ENCODE assay signal across 8 cellular contexts in the genomic region with DNA sequence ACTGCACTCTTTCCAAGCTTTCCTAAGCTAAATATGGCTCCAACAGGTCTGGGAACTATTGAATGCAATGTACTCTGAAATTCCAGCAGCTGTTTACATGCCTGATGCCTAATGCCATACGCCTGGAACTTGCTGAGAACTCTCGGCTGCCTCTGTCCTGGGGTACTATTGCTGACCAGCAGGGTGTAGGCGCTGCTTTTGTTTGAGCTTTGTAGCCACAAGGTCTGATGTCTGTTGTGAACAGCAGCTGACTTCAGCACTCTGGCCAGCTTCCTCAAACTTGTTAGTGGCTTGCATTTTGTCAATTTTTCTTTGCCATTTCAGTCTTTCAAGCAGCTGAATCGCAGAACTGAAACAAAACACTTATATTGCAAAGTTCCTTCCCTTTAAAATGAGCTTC. TPM values are rescaled to one million over a fixed set of nuclear protein-coding genes. Genes with fewer than 3 reads are reported as not detected.
DNase-seq lines count a peak whose midpoint lies in the region; ATAC-seq and TF ChIP-seq lines count a peak whose summit lies in the region.

No MANE protein-coding gene starts in this region.

- intact Hi-C loops in left lung (cut with DNase I): loop anchor here in 1 of 2 donors (10.0 kb wide), 1 partner anchor 216 kb away; no protein-coding TSS in a partner anchor

- H3K27me3 ChIP-seq in left lung: peaks cover 0 to 27% of the 10 kb centered on the region in 2 donors

- H3K36me3 ChIP-seq in left lung: no peaks in the 10 kb centered on the region

- DNase-seq in ELF-1 (ENCODE audit: low read depth, low spot score) (peak; percentile 80), LNCaP clone FGC (ENCODE audit: low read depth) (peak; percentile 73), brain pericyte (ENCODE audit: low read depth, low spot score) (peak; percentile 11), left lung (peak in 1 of 2 donors; percentile 44), RWPE1 (ENCODE audit: low spot score) (no peak), NCI-H1930 (lab: John Stamatoyannopoulos, UW) (no peak), T1000 (lab: John Stamatoyannopoulos, UW) (no peak)

- TF ChIP-seq CTCF in LNCaP clone FGC (IDR thresholded peaks at IDR 0.05; ENCODE audit: control insufficient read depth, extremely low read depth, insufficient read depth) (peak; percentile 67), left lung (IDR thresholded peaks at IDR 0.05) (peak; percentile 29 to 47), RWPE1 (conservative IDR thresholded peaks at IDR 0.05; ENCODE audit: low read depth) (no peak)

- ATAC-seq in left lung: peak; percentile 95
- no peak for ATAC-seq in GM21825 (IDR thresholded peaks at IDR 0.05; ENCODE audit: unreplicated experiment)

- H3K27ac ChIP-seq in left lung (no peak overlapping the region), RWPE1 (no peak overlapping the region)

- H3K4me3 ChIP-seq in LNCaP clone FGC (ENCODE audit: low read depth, low read length) (no peak overlapping the region), left lung (no peak overlapping the region)

- CTCF ChIA-PET in RWPE1 (lab: Yijun Ruan, JAX): interaction anchor here (0.6 kb wide), 1 partner anchor 214 kb away, joined by 3 read pairs; no protein-coding TSS in a partner anchor

- POLR2A ChIA-PET in RWPE1 (lab: Yijun Ruan, JAX; ENCODE audit: low non-redundant PET): interaction anchor here (0.6 kb wide), 1 partner anchor 39 kb away, joined by 3 read pairs; no protein-coding TSS in a partner anchor

- H3K4me1 ChIP-seq in left lung: no peaks in the 10 kb centered on the region

- H3K9me3 ChIP-seq in left lung: no peaks in the 10 kb centered on the region

RNA-seq across cellular contexts. Expression of a gene that starts 26.7 kb away (rescaled TPM):
- 10 to 100 TPM; 15.4 TPM for total RNA-seq in left lung

RNA-seq across cellular contexts. Expression of a gene that starts 39.8 kb away (rescaled TPM):
- total RNA-seq in left lung: under 1 TPM in 1 of 2 donors, not detected in 1; 0.26 TPM

Comparison
In these comparisons a context has a peak if more than half of its experiments do, and no peak if none do; other contexts are left out.
1. DNase-seq: peak in ELF-1 (single experiment), LNCaP clone FGC (single experiment) and brain pericyte (single experiment); none in RWPE1 (single experiment), NCI-H1930 (0 of 2) and T1000 (single experiment).